In genomic region chr17:44651228-44651627, GRCh38 we compare ENCODE assay signal across 33 cellular contexts. TPM values are rescaled to one million over a fixed set of nuclear protein-coding genes. Genes with fewer than 3 reads are reported as not detected.
"Had no signal": no experiment of that assay in that cellular context is flagged by ENCODE, and none has a peak within 500 bp of the region (broad histone marks: within the 10 kb centered on the region; RNA-seq: fewer than 3 reads in every experiment).

No MANE protein-coding gene starts in this region.

- ATAC-seq: esophagus mucosa; gastrocnemius medialis; left lobe of liver; mucosa of descending colon; natural killer cell treated with Interleukin-12 subunit alpha and Interleukin-12 subunit beta and Interleukin-15 and Interleukin-18, amount 100 ng/mL, for 72 hours; sciatic nerve; stimulated activated naive CD8-positive, alpha-beta T cell treated with anti-CD3 and anti-CD28 coated beads, Interleukin-15, amount 100 ng/mL, for 72 hours had no signal

- H3K9me3 Mint-ChIP-seq: dendritic cell treated with granulocyte-macrophage colony-stimulating factor and Interleukin-4, amounts not matched to agents 40 ng/mL and 50 ng/mL, for 4 days; memory B cell; natural killer cell treated with Interleukin-12 subunit alpha and Interleukin-12 subunit beta and Interleukin-15 and Interleukin-18, amount 100 ng/mL, for 72 hours; stimulated activated naive CD8-positive, alpha-beta T cell treated with anti-CD3 and anti-CD28 coated beads, Interleukin-15, amount 100 ng/mL, for 72 hours had no signal

- H3K36me3 ChIP-seq: colonic mucosa, gastrocnemius medialis, neutrophil, suprapubic skin, transverse colon, vagina had no signal

- H3K4me2 ChIP-seq: smooth muscle cell had no signal

- H3K4me1 Mint-ChIP-seq: endodermal cell, mesothelial cell of epicardium had no signal

- H3K4me1 ChIP-seq: colonic mucosa, gastrocnemius medialis had no signal

- DNase-seq: colonic mucosa; effector CD8-positive, alpha-beta T cell; endodermal cell; foreskin fibroblast; gastrocnemius medialis; head of caudate nucleus; mucosa of descending colon; naive B cell; stimulated activated CD4-positive, alpha-beta T cell treated with anti-CD3 and anti-CD28 coated beads, Interleukin-12 subunit alpha, Interleukin-12 subunit beta, amount 100 ng/mL, for 4 hours; stimulated activated CD4-positive, alpha-beta T cell treated with anti-CD3 and anti-CD28 coated beads, Interleukin-1b, Interleukin-23, amount 100 ng/mL, for 48 hours; stimulated activated CD4-positive, alpha-beta T cell treated with anti-CD3 and anti-CD28 coated beads, Interleukin-4, amount 100 ng/mL, for 1 hour; stimulated activated CD8-positive, alpha-beta memory T cell treated with anti-CD3 and anti-CD28 coated beads, Interleukin-4, amount 100 ng/mL, for 48 hours; stimulated activated naive CD4-positive, alpha-beta T cell; stimulated activated naive CD8-positive, alpha-beta T cell treated with anti-CD3 and anti-CD28 coated beads, Interleukin-15, amount 100 ng/mL, for 72 hours; transverse colon had no signal

- H3K4me3 Mint-ChIP-seq: dendritic cell treated with granulocyte-macrophage colony-stimulating factor and Interleukin-4, amounts not matched to agents 40 ng/mL and 50 ng/mL, for 4 days; endodermal cell; memory B cell; mesothelial cell of epicardium; naive B cell; natural killer cell treated with Interleukin-12 subunit alpha and Interleukin-12 subunit beta and Interleukin-15 and Interleukin-18, amount 100 ng/mL, for 72 hours; neural crest cell; stimulated activated naive CD8-positive, alpha-beta T cell treated with anti-CD3 and anti-CD28 coated beads, Interleukin-15, amount 100 ng/mL, for 72 hours had no signal

- H3K27ac Mint-ChIP-seq: dendritic cell treated with granulocyte-macrophage colony-stimulating factor and Interleukin-4, amounts not matched to agents 40 ng/mL and 50 ng/mL, for 4 days; endodermal cell; memory B cell; mesothelial cell of epicardium; natural killer cell treated with Interleukin-12 subunit alpha and Interleukin-12 subunit beta and Interleukin-15 and Interleukin-18, amount 100 ng/mL, for 72 hours; stimulated activated naive CD8-positive, alpha-beta T cell treated with anti-CD3 and anti-CD28 coated beads, Interleukin-15, amount 100 ng/mL, for 72 hours had no signal

- H3K9me3 ChIP-seq: colonic mucosa, gastrocnemius medialis, mucosa of descending colon, neutrophil, suprapubic skin, transverse colon, vagina had no signal

- H3K4me3 ChIP-seq: colonic mucosa, gastrocnemius medialis, lung, mucosa of descending colon, smooth muscle cell, suprapubic skin, transverse colon, vagina had no signal

- H3K36me3 Mint-ChIP-seq: memory B cell; mesothelial cell of epicardium; natural killer cell treated with Interleukin-12 subunit alpha and Interleukin-12 subunit beta and Interleukin-15 and Interleukin-18, amount 100 ng/mL, for 72 hours had no signal

- FAIRE-seq: keratinocyte had no signal

- H3K27ac ChIP-seq: colonic mucosa, epithelial cell of prostate, gastrocnemius medialis, neutrophil, suprapubic skin, transverse colon, vagina had no signal

RNA-seq across cellular contexts. Expression of gene MEIOC, which starts 5.0 kb away (rescaled TPM):
- total RNA-seq: colonic mucosa, esophagus mucosa, gastrocnemius medialis, left lobe of liver, liver, lung, pulmonary artery endothelial cell, sciatic nerve, smooth muscle cell, suprapubic skin, transverse colon, ureter, vagina had no signal
- polyA plus RNA-seq: smooth muscle cell had no signal
